9 cellular contexts compared by ENCODE assay signal in the genomic region with DNA sequence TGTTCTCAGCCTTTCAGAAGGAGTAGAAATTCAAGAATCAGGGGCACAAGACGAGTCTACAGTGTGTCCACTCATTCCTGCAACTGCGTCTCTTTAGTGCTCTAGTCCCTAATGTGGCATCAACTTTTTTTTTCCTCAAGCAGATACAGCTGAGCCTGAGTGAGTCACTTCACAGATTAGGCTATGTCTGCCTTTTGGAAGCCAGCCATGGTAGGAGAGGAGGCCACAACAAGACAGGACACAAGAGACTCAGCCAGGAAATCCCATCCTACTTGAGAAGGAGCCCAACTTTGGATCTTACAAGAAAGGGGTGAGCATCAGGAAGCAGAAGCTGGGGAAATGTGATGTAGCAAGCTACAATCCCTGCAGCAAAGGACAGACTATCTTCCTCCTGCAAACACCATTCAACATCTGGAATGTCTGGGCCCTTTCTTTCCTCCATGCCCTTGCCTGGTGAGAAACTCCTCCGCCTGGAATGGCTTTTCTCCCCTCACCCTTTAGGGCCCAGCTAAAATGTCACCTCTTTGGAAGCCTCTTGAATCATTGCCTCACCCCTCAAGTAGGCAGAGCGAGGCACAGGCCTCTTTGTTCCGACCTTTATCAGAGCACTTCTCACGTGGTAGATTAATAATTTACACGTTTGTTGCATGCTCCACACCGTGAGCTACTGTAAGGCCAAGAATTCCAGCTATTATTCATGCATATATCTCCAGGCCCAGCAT.
DNase-seq lines count a peak whose midpoint lies in the region; ATAC-seq and TF ChIP-seq lines count a peak whose summit lies in the region.
"Had no signal": no experiment of that assay in that cellular context is flagged by ENCODE, and none has a peak within 500 bp of the region (broad histone marks: within the 10 kb centered on the region; RNA-seq: fewer than 3 reads in every experiment).

No MANE protein-coding gene starts in this region.

- peak; percentile 90 for ATAC-seq in SK-N-SH treated with all-trans-retinoic acid at 6 μM for 48 hours
- no peak for ATAC-seq in activated CD8-positive, alpha-beta memory T cell treated with anti-CD3 and anti-CD28 coated beads, Interleukin-2, amount 10 ng/mL, durations not matched to agents 7 days and 5 days

- CTCF ChIA-PET in activated CD8-positive, alpha-beta memory T cell treated with anti-CD3 and anti-CD28 coated beads, Interleukin-2, amount 10 ng/mL, durations not matched to agents 7 days and 5 days (lab: Charles Lee): no interaction called here

- no peak overlapping the region for H3K4me3 Mint-ChIP-seq in activated CD8-positive, alpha-beta memory T cell treated with anti-CD3 and anti-CD28 coated beads, Interleukin-2, amount 10 ng/mL, durations not matched to agents 7 days and 5 days

- DNase-seq in DMS53 treated with DMSO at 0.1 percent for 48 hours (lab: John Stamatoyannopoulos, UW; ENCODE audit: unreplicated experiment) (peak; percentile 1), glomerular visceral epithelial cell (ENCODE audit: extremely low spot score) (peak; percentile 83), pulmonary artery endothelial cell (ENCODE audit: low read depth, low spot score) (peak; percentile 15), NCI-H524 (lab: John Stamatoyannopoulos, UW) (no peak), NCI-H345 (lab: John Stamatoyannopoulos, UW) (no peak), GDM1 (lab: John Stamatoyannopoulos, UW) (no peak)
- DNase-seq in activated CD8-positive, alpha-beta memory T cell treated with anti-CD3 and anti-CD28 coated beads, Interleukin-2, amount 10 ng/mL, durations not matched to agents 7 days and 5 days: no peak
- DNase-seq: SHP77 had no signal

- H3K4me1 Mint-ChIP-seq in activated CD8-positive, alpha-beta memory T cell treated with anti-CD3 and anti-CD28 coated beads, Interleukin-2, amount 10 ng/mL, durations not matched to agents 7 days and 5 days: no peaks in the 10 kb centered on the region

- no peaks in the 10 kb centered on the region for H3K9me3 Mint-ChIP-seq in activated CD8-positive, alpha-beta memory T cell treated with anti-CD3 and anti-CD28 coated beads, Interleukin-2, amount 10 ng/mL, durations not matched to agents 7 days and 5 days (ENCODE audit: low read depth)

- no peaks in the 10 kb centered on the region for H3K36me3 Mint-ChIP-seq in activated CD8-positive, alpha-beta memory T cell treated with anti-CD3 and anti-CD28 coated beads, Interleukin-2, amount 10 ng/mL, durations not matched to agents 7 days and 5 days

- H3K27ac Mint-ChIP-seq in activated CD8-positive, alpha-beta memory T cell treated with anti-CD3 and anti-CD28 coated beads, Interleukin-2, amount 10 ng/mL, durations not matched to agents 7 days and 5 days: no peak overlapping the region

- peaks cover 5% of the 10 kb centered on the region for H3K27me3 Mint-ChIP-seq in activated CD8-positive, alpha-beta memory T cell treated with anti-CD3 and anti-CD28 coated beads, Interleukin-2, amount 10 ng/mL, durations not matched to agents 7 days and 5 days

TF ChIP-seq in SK-N-SH treated with all-trans-retinoic acid at 6 μM for 48 hours, 23 proteins besides CTCF, POLR2A, EP300 and RAD21:
- no peak for TF ChIP-seq ZNF70 (CRISPR knock-in tag; IDR thresholded peaks at IDR 0.05)
- TF ChIP-seq ARNTL (CRISPR knock-in tag; IDR thresholded peaks at IDR 0.05; ENCODE audit: borderline replicate concordance, low read depth): no peak
- no peak for TF ChIP-seq TOX (CRISPR knock-in tag; IDR thresholded peaks at IDR 0.05; ENCODE audit: borderline replicate concordance)

Comparison
In these comparisons a context has a peak if more than half of its experiments do, and no peak if none do; other contexts are left out.
1. DNase-seq: peak in DMS53 treated with DMSO at 0.1 percent for 48 hours (single experiment), glomerular visceral epithelial cell (single experiment) and pulmonary artery endothelial cell (single experiment); none in NCI-H524 (0 of 2), activated CD8-positive, alpha-beta memory T cell treated with anti-CD3 and anti-CD28 coated beads, Interleukin-2, amount 10 ng/mL, durations not matched to agents 7 days and 5 days (single experiment), NCI-H345 (single experiment) and GDM1 (single experiment).